Comparison of ENCODE assay signal across 12 cellular contexts in genomic region chr17:28575126-28575795, GRCh38. TPM values are rescaled to one million over a fixed set of nuclear protein-coding genes. Genes with fewer than 3 reads are reported as not detected.
A peak's percentile ranks its signal among the peaks of the same experiment; 100 is the strongest.
DNase-seq lines count a peak whose midpoint lies in the region; ATAC-seq and TF ChIP-seq lines count a peak whose summit lies in the region.
"Had no signal": no experiment of that assay in that cellular context is flagged by ENCODE, and none has a peak within 500 bp of the region (broad histone marks: within the 10 kb centered on the region; RNA-seq: fewer than 3 reads in every experiment).

No MANE protein-coding gene starts in this region.

- intact Hi-C loops in Right ventricle myocardium superior (cut with DNase I), result no loop called here

- H3K36me3 ChIP-seq in WERI-Rb-1 (peaks cover 43% of the 10 kb centered on the region), MG63 (peaks cover 47% of the 10 kb centered on the region)

- H3K27ac Mint-ChIP-seq in activated naive CD4-positive, alpha-beta T cell treated with anti-CD3 and anti-CD28 coated beads, Interleukin-2, amount 50 U/mL, for 24 hours, result peak overlapping the region; percentile 59
- H3K27ac Mint-ChIP-seq in activated naive CD4-positive, alpha-beta T cell treated with anti-CD3 and anti-CD28 coated beads, Interleukin-2, amount 50 U/mL, for 72 hours, result no peak overlapping the region
- H3K27ac Mint-ChIP-seq: nephron had no signal

- no peak for DNase-seq in activated naive CD4-positive, alpha-beta T cell treated with anti-CD3 and anti-CD28 coated beads, Interleukin-2, amount 50 U/mL, for 72 hours (ENCODE audit: low spot score in 2 of 2)
- DNase-seq in WERI-Rb-1 (no peak), Right ventricle myocardium superior (peak; percentile 85), middle frontal gyrus (ENCODE audit: extremely low spot score, low spot score) (no peak), MG63 (no peak)
- DNase-seq: amniotic stem cell, NCI-H345 had no signal

- peaks cover 48% of the 10 kb centered on the region for H3K4me1 Mint-ChIP-seq in activated naive CD4-positive, alpha-beta T cell treated with anti-CD3 and anti-CD28 coated beads, Interleukin-2, amount 50 U/mL, for 24 hours

- 0 out of 2 replicates have a peak, but pooled peaks have one; percentile 34 for TF ChIP-seq CTCF in WERI-Rb-1 (IDR thresholded peaks at IDR 0.05; ENCODE audit: low read depth, low read length)

- H3K27ac ChIP-seq in WERI-Rb-1 (no peak overlapping the region), temporal lobe (ENCODE audit: low read depth, low read length) (peak overlapping the region; percentile 74)

- H3K36me3 Mint-ChIP-seq in activated naive CD4-positive, alpha-beta T cell treated with anti-CD3 and anti-CD28 coated beads, Interleukin-2, amount 50 U/mL, for 24 hours, result peaks cover 2% of the 10 kb centered on the region
- peaks cover 21 to 39% of the 10 kb centered on the region in 2 donors for H3K36me3 Mint-ChIP-seq in activated naive CD4-positive, alpha-beta T cell treated with anti-CD3 and anti-CD28 coated beads, Interleukin-2, amount 50 U/mL, for 72 hours

- H3K9me3 ChIP-seq in WERI-Rb-1 (ENCODE audit: severe bottlenecking), result no peaks in the 10 kb centered on the region
- no peaks in the 10 kb centered on the region for H3K9me3 ChIP-seq in MG63

- H3K4me3 Mint-ChIP-seq in activated naive CD4-positive, alpha-beta T cell treated with anti-CD3 and anti-CD28 coated beads, Interleukin-2, amount 50 U/mL, for 24 hours, result no peak overlapping the region

- ATAC-seq in activated naive CD4-positive, alpha-beta T cell treated with anti-CD3 and anti-CD28 coated beads, Interleukin-2, amount 50 U/mL, for 72 hours, result no peak
- ATAC-seq in Right ventricle myocardium superior (ENCODE audit: poor library complexity) (peak; percentile 70), GM18868 (IDR thresholded peaks at IDR 0.05; ENCODE audit: unreplicated experiment) (no peak)

- H3K27me3 Mint-ChIP-seq in activated naive CD4-positive, alpha-beta T cell treated with anti-CD3 and anti-CD28 coated beads, Interleukin-2, amount 50 U/mL, for 24 hours, result no peaks in the 10 kb centered on the region
- H3K27me3 Mint-ChIP-seq: stimulated activated naive CD8-positive, alpha-beta T cell treated with anti-CD3 and anti-CD28 coated beads, Interleukin-15, Interleukin-2, amounts not matched to agents 100 ng/mL and 50 ng/mL, for 24 hours had no signal

- H3K9me3 Mint-ChIP-seq in activated naive CD4-positive, alpha-beta T cell treated with anti-CD3 and anti-CD28 coated beads, Interleukin-2, amount 50 U/mL, for 24 hours, result no peaks in the 10 kb centered on the region
- H3K9me3 Mint-ChIP-seq in activated naive CD4-positive, alpha-beta T cell treated with anti-CD3 and anti-CD28 coated beads, Interleukin-2, amount 50 U/mL, for 72 hours, result no peaks in the 10 kb centered on the region
- H3K9me3 Mint-ChIP-seq: nephron; stimulated activated naive CD8-positive, alpha-beta T cell treated with anti-CD3 and anti-CD28 coated beads, Interleukin-15, Interleukin-2, amounts not matched to agents 100 ng/mL and 50 ng/mL, for 24 hours had no signal

- H3K4me3 ChIP-seq in WERI-Rb-1 (ENCODE audit: low read depth, low read length) (no peak overlapping the region), MG63 (no peak overlapping the region)

- H3K27me3 ChIP-seq in WERI-Rb-1 (ENCODE audit: insufficient read depth, low read depth, severe bottlenecking) (no peaks in the 10 kb centered on the region), MG63 (no peaks in the 10 kb centered on the region)

RNA-seq across cellular contexts. Expression of gene ALDOC, which starts 1.4 kb away (rescaled TPM):
- 100 to 1,000 TPM in 1 of 2 donors, 10 to 100 TPM in 1; 41.6 to 220 TPM for total RNA-seq in activated naive CD4-positive, alpha-beta T cell treated with anti-CD3 and anti-CD28 coated beads, Interleukin-2, amount 50 U/mL, for 72 hours
- total RNA-seq in Right ventricle myocardium superior (353 TPM), temporal lobe (56.8 TPM)
- 1.1 TPM in 1 of 2 replicates, not detected in the other for total RNA-seq in MG63 (2014; rRNA removed; shearing (Covaris generic); ENCODE audit: low replicate concordance)

RNA-seq across cellular contexts. Expression of gene PIGS, which starts 3.9 kb away (rescaled TPM):
- total RNA-seq in activated naive CD4-positive, alpha-beta T cell treated with anti-CD3 and anti-CD28 coated beads, Interleukin-2, amount 50 U/mL, for 72 hours, result 10 to 100 TPM; 39.6 to 44.1 TPM
- total RNA-seq in Right ventricle myocardium superior, result 33.4 TPM
- 17.2 TPM for total RNA-seq in temporal lobe
- total RNA-seq in MG63 (2014; rRNA removed; shearing (Covaris generic); ENCODE audit: low replicate concordance), result 29.5 and 65.1 TPM in 2 replicates

RNA-seq across cellular contexts. Expression of gene UNC119, which starts 22.8 kb away (rescaled TPM):
- 10 to 100 TPM; 53.0 to 56.6 TPM for total RNA-seq in activated naive CD4-positive, alpha-beta T cell treated with anti-CD3 and anti-CD28 coated beads, Interleukin-2, amount 50 U/mL, for 72 hours
- total RNA-seq in Right ventricle myocardium superior, result 22.6 TPM
- total RNA-seq in temporal lobe, result 31.5 TPM
- 20.8 and 36.4 TPM in 2 replicates for total RNA-seq in MG63 (2014; rRNA removed; shearing (Covaris generic); ENCODE audit: low replicate concordance)

RNA-seq across cellular contexts. Expression of gene SPAG5, which starts 23.6 kb away (rescaled TPM):
- total RNA-seq in activated naive CD4-positive, alpha-beta T cell treated with anti-CD3 and anti-CD28 coated beads, Interleukin-2, amount 50 U/mL, for 72 hours, result 100 to 1,000 TPM; 150 to 326 TPM
- total RNA-seq in Right ventricle myocardium superior, result 1.1 TPM
- total RNA-seq in temporal lobe, result 4.2 TPM
- 45.1 and 82.9 TPM in 2 replicates for total RNA-seq in MG63 (2014; rRNA removed; shearing (Covaris generic); ENCODE audit: low replicate concordance)

RNA-seq across cellular contexts. Expression of gene RSKR, which starts 38.7 kb away (rescaled TPM):
- total RNA-seq in activated naive CD4-positive, alpha-beta T cell treated with anti-CD3 and anti-CD28 coated beads, Interleukin-2, amount 50 U/mL, for 72 hours, result 10 to 100 TPM; 29.7 to 32.2 TPM
- total RNA-seq in Right ventricle myocardium superior (4.8 TPM), temporal lobe (14.8 TPM)
- total RNA-seq in MG63 (2014; rRNA removed; shearing (Covaris generic); ENCODE audit: low replicate concordance), result 0.79 and 1.3 TPM in 2 replicates

Comparison
In these comparisons a context has a peak if more than half of its experiments do, and no peak if none do; other contexts are left out.
1. RNA of gene ALDOC, which starts 1.4 kb away (total RNA-seq): 353 TPM in Right ventricle myocardium superior (single experiment), 41.6 to 220 TPM in activated naive CD4-positive, alpha-beta T cell treated with anti-CD3 and anti-CD28 coated beads, Interleukin-2, amount 50 U/mL, for 72 hours and 56.8 TPM in temporal lobe (single experiment); 1.1 TPM in MG63; every median in the first group is over 10 times any median in the second.